Comparison of ENCODE assay signal across 20 cellular contexts in the genomic region with DNA sequence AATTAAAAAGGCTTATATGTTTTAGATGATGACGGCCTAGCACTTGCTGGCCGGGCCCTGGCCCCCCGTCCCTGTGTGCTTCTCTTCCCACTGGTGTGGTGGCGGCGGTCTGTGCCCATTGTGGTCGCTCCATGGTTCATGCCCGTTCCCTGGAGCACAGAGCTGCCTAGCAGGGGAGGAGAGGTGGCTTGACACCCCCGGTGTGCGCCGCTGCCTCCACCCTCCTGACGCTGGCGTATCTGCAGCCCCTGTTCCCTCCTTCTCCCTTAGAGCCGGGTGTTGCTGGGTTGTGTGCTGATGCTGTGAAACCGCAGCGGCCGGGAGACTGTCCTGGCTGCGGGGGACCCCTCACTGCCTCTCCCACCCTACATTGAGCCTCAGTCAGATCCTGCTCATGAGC. TPM values are rescaled to one million over a fixed set of nuclear protein-coding genes. Genes with fewer than 3 reads are reported as not detected.
"Had no signal": no experiment of that assay in that cellular context is flagged by ENCODE, and none has a peak within 500 bp of the region (broad histone marks: within the 10 kb centered on the region; RNA-seq: fewer than 3 reads in every experiment).

No MANE protein-coding gene starts in this region.

- DNase-seq: colonic mucosa; cortex of kidney; effector CD8-positive, alpha-beta T cell; effector memory CD8-positive, alpha-beta T cell; foreskin keratinocyte; heart right ventricle; hippocampal formation; left cardiac atrium; left lung; left ventricle myocardium superior; lower lobe of right lung; mesenchymal stem cell; mucosa of descending colon; naive B cell; naive thymus-derived CD8-positive, alpha-beta T cell had no signal

- ATAC-seq: effector memory CD8-positive, alpha-beta T cell; foreskin keratinocyte; gastroesophageal sphincter; heart right ventricle; left cardiac atrium; left lung; left ventricle myocardium superior; lower lobe of right lung; mucosa of descending colon; naive thymus-derived CD8-positive, alpha-beta T cell had no signal

- H3K9me3 ChIP-seq: colonic mucosa, esophagus muscularis mucosa, gastroesophageal sphincter, heart right ventricle, left lung, lower lobe of right lung, mucosa of descending colon had no signal

- H3K9me3 Mint-ChIP-seq: dendritic cell treated with granulocyte-macrophage colony-stimulating factor and Interleukin-4, amounts not matched to agents 40 ng/mL and 50 ng/mL, for 4 days; effector memory CD8-positive, alpha-beta T cell; mesothelial cell of epicardium; naive B cell; naive thymus-derived CD8-positive, alpha-beta T cell had no signal

- H3K4me3 Mint-ChIP-seq: dendritic cell treated with granulocyte-macrophage colony-stimulating factor and Interleukin-4, amounts not matched to agents 40 ng/mL and 50 ng/mL, for 4 days; effector memory CD8-positive, alpha-beta T cell; mesothelial cell of epicardium; naive B cell; naive thymus-derived CD8-positive, alpha-beta T cell had no signal

- H3K36me3 Mint-ChIP-seq: naive B cell had no signal

- H3K27me3 Mint-ChIP-seq: dendritic cell treated with granulocyte-macrophage colony-stimulating factor and Interleukin-4, amounts not matched to agents 40 ng/mL and 50 ng/mL, for 4 days; effector memory CD8-positive, alpha-beta T cell; naive B cell; naive thymus-derived CD8-positive, alpha-beta T cell had no signal

- H3K27ac Mint-ChIP-seq: dendritic cell treated with granulocyte-macrophage colony-stimulating factor and Interleukin-4, amounts not matched to agents 40 ng/mL and 50 ng/mL, for 4 days; mesothelial cell of epicardium; naive thymus-derived CD8-positive, alpha-beta T cell had no signal

RNA-seq across cellular contexts. Expression of gene AMH, which starts 56.3 kb away (rescaled TPM):
- total RNA-seq: kidney epithelial cell had no signal
